In genomic region chr5:97095318-97095732, GRCh38 we compare ENCODE assay signal across 14 cellular contexts. TPM values are rescaled to one million over a fixed set of nuclear protein-coding genes. Genes with fewer than 3 reads are reported as not detected.
DNase-seq lines count a peak whose midpoint lies in the region; ATAC-seq, FAIRE-seq and TF ChIP-seq lines count a peak whose summit lies in the region.
"Had no signal": no experiment of that assay in that cellular context is flagged by ENCODE, and none has a peak within 500 bp of the region (broad histone marks: within the 10 kb centered on the region; RNA-seq: fewer than 3 reads in every experiment).

No MANE protein-coding gene starts in this region.

- no peak for TF ChIP-seq RAD21 in GM12878 (IDR thresholded peaks at IDR 0.05; ENCODE audit: insufficient read depth, low read depth, low read length)

- H3K9me3 ChIP-seq in GM12878 (replicated peaks; ENCODE audit: control insufficient read depth, insufficient read depth, low read length) (no peaks in the 10 kb centered on the region; the same call in 2 of the 3 replicates), pancreas (no peaks in the 10 kb centered on the region)
- H3K9me3 ChIP-seq: A549, stomach had no signal

- FAIRE-seq in GM12878 (lab: Jason Lieb, UNC) (no peak), pancreas (lab: Jason Lieb, UNC) (no peak)
- FAIRE-seq: A549 had no signal

- CTCF ChIA-PET in GM12878 (lab: Yijun Ruan, JAX), result interaction anchor here (0.9 to 1.4 kb wide), 4 partner anchors 66 to 655 kb away, joined by 3 to 4 read pairs (median 4); no protein-coding TSS in a partner anchor

- H3K36me3 Mint-ChIP-seq in T-helper 2 cell treated with Interferon-gamma antibody and Interleukin-4, amounts not matched to agents 5 μg/mL and 100 μg/mL, for 36 hours (ENCODE audit: low read depth), result no peaks in the 10 kb centered on the region

- H3K36me3 ChIP-seq in GM12878 (ENCODE audit: control insufficient read depth in 2 of 2, insufficient read depth in 2 of 2, low read length in 1 of 2) (no peaks in the 10 kb centered on the region), pancreas (no peaks in the 10 kb centered on the region)
- H3K36me3 ChIP-seq: stomach had no signal

- H3K79me2 ChIP-seq in GM12878 (ENCODE audit: control insufficient read depth, insufficient read depth, low read length), result no peaks in the 10 kb centered on the region

- TF ChIP-seq CTCF in GM12878 (IDR thresholded peaks at IDR 0.05 in 2 of 3, conservative IDR thresholded peaks at IDR 0.05 in 1 of 3; ENCODE audit: control insufficient read depth in 2 of 3, extremely low read depth in 1 of 3, insufficient read depth in 1 of 3, low read depth in 3 of 3, low read length in 3 of 3), result no peak
- TF ChIP-seq CTCF in pancreas (IDR thresholded peaks at IDR 0.05), result no peak

- WGBS in GM12878 (ENCODE audit: insufficient coverage, insufficient replicate concordance, low lambda C conversion rate, missing lambda C conversion rate), result 0% methylated on average over 1 of the region's 1 CpG
- 84 to 89% methylated on average over 1 of the region's 1 CpG for WGBS in pancreas, 2 donors

- H3K27me3 Mint-ChIP-seq in T-helper 2 cell treated with Interferon-gamma antibody and Interleukin-4, amounts not matched to agents 5 μg/mL and 100 μg/mL, for 36 hours (ENCODE audit: low read depth), result peaks cover 42% of the 10 kb centered on the region

- H3K9me3 Mint-ChIP-seq in T-helper 2 cell treated with Interferon-gamma antibody and Interleukin-4, amounts not matched to agents 5 μg/mL and 100 μg/mL, for 36 hours, result no peaks in the 10 kb centered on the region

- no peak overlapping the region for H3K9ac ChIP-seq in GM12878 (ENCODE audit: control insufficient read depth, insufficient read depth, low read length)

- H3K27ac Mint-ChIP-seq in T-helper 2 cell treated with Interferon-gamma antibody and Interleukin-4, amounts not matched to agents 5 μg/mL and 100 μg/mL, for 36 hours, result peak overlapping the region; percentile 59

- RAD21 ChIA-PET in GM12878 (lab: Charles Lee; ENCODE audit: unreplicated experiment), result interaction anchor here (1.4 to 1.5 kb wide), 2 partner anchors 12 to 46 kb away, joined by 3 to 5 read pairs; no protein-coding TSS in a partner anchor

- intact Hi-C loops in GM12878 (cut with micrococcal nuclease; ENCODE audit: unreplicated experiment), result no loop called here
- intact Hi-C loops in pancreas (cut with DNase I), result no loop called here

- no peak for TF ChIP-seq EP300 in GM12878 (IDR thresholded peaks at IDR 0.05; ENCODE audit: borderline replicate concordance in 1 of 2, control insufficient read depth in 1 of 2, low read depth in 2 of 2, low read length in 2 of 2)

- no peak for TF ChIP-seq POLR2A in GM12878 (IDR thresholded peaks at IDR 0.05; ENCODE audit: low read depth, low read length)

- peaks cover 16% of the 10 kb centered on the region for H3K4me1 Mint-ChIP-seq in T-helper 2 cell treated with Interferon-gamma antibody and Interleukin-4, amounts not matched to agents 5 μg/mL and 100 μg/mL, for 36 hours (ENCODE audit: low read depth)

- H3K4me1 ChIP-seq in GM12878 (ENCODE audit: control insufficient read depth, insufficient read depth, low read length) (peaks cover 26% of the 10 kb centered on the region), pancreas (no peaks in the 10 kb centered on the region)
- H3K4me1 ChIP-seq: A549 had no signal

- no TSS peak for BruUV-seq in GM12878 (replicated peaks; lab: Mats Ljungman, UMichigan)

- POLR2A ChIA-PET in GM12878 (lab: Charles Lee), result interaction anchor here (0.6 kb wide), 1 partner anchor 153 kb away, joined by 4 read pairs; no protein-coding TSS in a partner anchor

- in situ Hi-C loops in GM12878 (cut with MboI), result no loop called here

- peak overlapping the region; percentile 79 for H2AFZ ChIP-seq in GM12878 (ENCODE audit: control insufficient read depth, low read depth, low read length)

- no peak for DNase-seq in T-helper 2 cell treated with Interferon-gamma antibody and Interleukin-4, amounts not matched to agents 5 μg/mL and 100 μg/mL, for 36 hours (ENCODE audit: low spot score)
- DNase-seq in T-helper 2 cell, result no peak
- DNase-seq in GM12878 (ENCODE audit: low read depth, low spot score), result no peak
- no peak for DNase-seq in pancreas
- no peak for DNase-seq in A172 (ENCODE audit: low spot score)
- no peak for DNase-seq in Ammon's horn (ENCODE audit: low spot score)
- DNase-seq: effector CD8-positive, alpha-beta T cell; NCI-H1417; stimulated activated CD4-positive, alpha-beta T cell treated with anti-CD3 and anti-CD28 coated beads, Interleukin-12 subunit alpha, Interleukin-12 subunit beta, amount 100 ng/mL, for 4 hours; stomach had no signal

- peak overlapping the region; percentile 92 for H3K4me2 ChIP-seq in GM12878 (ENCODE audit: control insufficient read depth, insufficient read depth)
- H3K4me2 ChIP-seq: A549 had no signal

- H3K4me3 ChIP-seq in GM12878 (no peak overlapping the region), pancreas (no peak overlapping the region)
- H3K4me3 ChIP-seq: A549, stomach had no signal

- SMC1A ChIA-PET in GM12878 (lab: Charles Lee; ENCODE audit: uncharacterized antibody, unreplicated experiment), result interaction anchor here (0.6 to 3.1 kb wide), 12 partner anchors 9 to 392 kb away, joined by 3 to 17 read pairs (median 3); partner anchors contain the start of gene LIX1

- ATAC-seq in GM21619 (IDR thresholded peaks at IDR 0.05; ENCODE audit: unreplicated experiment) (peak; percentile 33), HG03135 (IDR thresholded peaks at IDR 0.05; ENCODE audit: unreplicated experiment) (peak; percentile 43), GM12878 (peak; percentile 57), pancreas (no peak)
- ATAC-seq: A549 had no signal

- H3K27me3 ChIP-seq in GM12878 (replicated peaks in 1 of 2; ENCODE audit: control insufficient read depth in 2 of 2, insufficient read depth in 2 of 2, low read length in 1 of 2) (no peaks in the 10 kb centered on the region), pancreas (peaks cover 0 to 8% (median 2%) of the 10 kb centered on the region in 4 donors)
- H3K27me3 ChIP-seq: stomach had no signal

- peak overlapping the region; percentile 86 for H3K27ac ChIP-seq in GM12878 (ENCODE audit: control insufficient read depth, insufficient read depth)
- no peak overlapping the region for H3K27ac ChIP-seq in pancreas
- H3K27ac ChIP-seq: A549, stomach had no signal

- H3K4me3 Mint-ChIP-seq in T-helper 2 cell treated with Interferon-gamma antibody and Interleukin-4, amounts not matched to agents 5 μg/mL and 100 μg/mL, for 36 hours, result peak overlapping the region; percentile 57

- no peaks in the 10 kb centered on the region for H4K20me1 ChIP-seq in GM12878 (ENCODE audit: control insufficient read depth, insufficient read depth)

TF ChIP-seq in GM12878, 131 proteins besides CTCF, POLR2A, EP300 and RAD21 (continues in another document):
- TF ChIP-seq NBN (IDR thresholded peaks at IDR 0.05) (0 out of 2 replicates have a peak, but pooled peaks have one; percentile 7), YY1 (IDR thresholded peaks at IDR 0.05; ENCODE audit: low read depth, low read length) (peak; percentile 1; the same call in 1 of the 2 replicates), RCOR1 (conservative IDR thresholded peaks at IDR 0.05; ENCODE audit: low read depth, low read length) (no peak), ZNF24 (IDR thresholded peaks at IDR 0.05) (no peak; the same call in none of the 2 replicates), MXI1 (IDR thresholded peaks at IDR 0.05; ENCODE audit: low read depth, low read length) (no peak), NFIC (IDR thresholded peaks at IDR 0.05; ENCODE audit: low read depth, low read length) (peak; percentile 77), ETV6 (conservative IDR thresholded peaks at IDR 0.05 in 1 of 2, IDR thresholded peaks at IDR 0.05 in 1 of 2; ENCODE audit: borderline replicate concordance in 1 of 2, low read depth in 1 of 2) (no peak), IKZF1 (conservative IDR thresholded peaks at IDR 0.05) (no peak; the same call in 1 of the 2 replicates), EED (IDR thresholded peaks at IDR 0.05; ENCODE audit: low read depth) (peak; percentile 66; the same call in 1 of the 2 replicates), BMI1 (IDR thresholded peaks at IDR 0.05; ENCODE audit: borderline replicate concordance) (no peak), TBL1XR1 (IDR thresholded peaks at IDR 0.05; ENCODE audit: low read depth, low read length) (no peak), GABPA (IDR thresholded peaks at IDR 0.05; ENCODE audit: low read depth) (0 out of 2 replicates have a peak, but pooled peaks have one; percentile 18)
- TF ChIP-seq, protein P1, sequence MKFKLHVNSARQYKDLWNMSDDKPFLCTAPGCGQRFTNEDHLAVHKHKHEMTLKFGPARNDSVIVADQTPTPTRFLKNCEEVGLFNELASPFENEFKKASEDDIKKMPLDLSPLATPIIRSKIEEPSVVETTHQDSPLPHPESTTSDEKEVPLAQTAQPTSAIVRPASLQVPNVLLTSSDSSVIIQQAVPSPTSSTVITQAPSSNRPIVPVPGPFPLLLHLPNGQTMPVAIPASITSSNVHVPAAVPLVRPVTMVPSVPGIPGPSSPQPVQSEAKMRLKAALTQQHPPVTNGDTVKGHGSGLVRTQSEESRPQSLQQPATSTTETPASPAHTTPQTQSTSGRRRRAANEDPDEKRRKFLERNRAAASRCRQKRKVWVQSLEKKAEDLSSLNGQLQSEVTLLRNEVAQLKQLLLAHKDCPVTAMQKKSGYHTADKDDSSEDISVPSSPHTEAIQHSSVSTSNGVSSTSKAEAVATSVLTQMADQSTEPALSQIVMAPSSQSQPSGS (IDR thresholded peaks at IDR 0.05; ENCODE audit: low read length), result peak; percentile 45; the same call in 1 of the 2 replicates

RNA-seq across cellular contexts. Expression of gene LIX1, which starts 47.1 kb away (rescaled TPM):
- total RNA-seq in GM12878 (2013; cell fraction: nucleolus; rRNA removed), result not detected in 2 replicates
- total RNA-seq in GM12878 (2014; rRNA removed) (not detected in 2 replicates), GM12878 (2014; rRNA removed; fragmentation: Illumina TruSeq; extraction: Trizol) (0.05 TPM in 1 of 2 replicates, not detected in the other), GM12878 (2021) (not detected in 2 replicates), pancreas (under 1 TPM in 1 of 6 donors, not detected in 5; 0.08 TPM)
- not detected for polyA plus RNA-seq in GM12878 (2011; ENCODE audit: low read depth)
- polyA plus RNA-seq in GM12878 (2011; rRNA removed) (not detected in 2 replicates), GM12878 (2014; fragmentation: Illumina TruSeq; extraction: Trizol) (0.07 TPM in 1 of 2 replicates, not detected in the other), GM12878 (2014; fragmentation: Nextera tagmentation; extraction: Ambion mirVana) (under 1 TPM; 0.02 TPM), GM12878 (2014; rRNA removed) (not detected in 2 replicates), GM12878 (2016; fragmentation: Nextera tagmentation; extraction: Ambion mirVana) (under 1 TPM; 0.04 to 0.05 TPM), pancreas (under 1 TPM in 1 of 2 donors, not detected in 1; 0.12 TPM)
- polyA plus RNA-seq in GM12878 (2011; cell fraction: cytosol; rRNA removed), result not detected in 2 replicates
- polyA plus RNA-seq in GM12878 (2011; cell fraction: nucleus; rRNA removed), result not detected in 2 replicates
- 0.03 and 0.05 TPM in 2 replicates for polyA plus RNA-seq in GM12878 (2012)
- polyA minus RNA-seq in GM12878 (2011; rRNA and poly(A)+ RNA removed), result not detected in 2 replicates
- polyA minus RNA-seq in GM12878 (2011; cell fraction: cytosol; rRNA and poly(A)+ RNA removed), result not detected in 2 replicates
- not detected in 2 replicates for polyA minus RNA-seq in GM12878 (2011; cell fraction: nucleus; rRNA and poly(A)+ RNA removed)
- not detected in 2 replicates for total RNA-seq in A172 (2014; rRNA removed; shearing (Covaris generic))
- polyA plus RNA-seq: A549, adipose tissue had no signal

Comparison
In these comparisons a context has a peak if more than half of its experiments do, and no peak if none do; other contexts are left out.
1. ATAC-seq: peak in GM21619 (single experiment), HG03135 (single experiment) and GM12878 (single experiment); none in pancreas (0 of 4).